Comparison of ENCODE assay signal across 8 cellular contexts in the genomic region with DNA sequence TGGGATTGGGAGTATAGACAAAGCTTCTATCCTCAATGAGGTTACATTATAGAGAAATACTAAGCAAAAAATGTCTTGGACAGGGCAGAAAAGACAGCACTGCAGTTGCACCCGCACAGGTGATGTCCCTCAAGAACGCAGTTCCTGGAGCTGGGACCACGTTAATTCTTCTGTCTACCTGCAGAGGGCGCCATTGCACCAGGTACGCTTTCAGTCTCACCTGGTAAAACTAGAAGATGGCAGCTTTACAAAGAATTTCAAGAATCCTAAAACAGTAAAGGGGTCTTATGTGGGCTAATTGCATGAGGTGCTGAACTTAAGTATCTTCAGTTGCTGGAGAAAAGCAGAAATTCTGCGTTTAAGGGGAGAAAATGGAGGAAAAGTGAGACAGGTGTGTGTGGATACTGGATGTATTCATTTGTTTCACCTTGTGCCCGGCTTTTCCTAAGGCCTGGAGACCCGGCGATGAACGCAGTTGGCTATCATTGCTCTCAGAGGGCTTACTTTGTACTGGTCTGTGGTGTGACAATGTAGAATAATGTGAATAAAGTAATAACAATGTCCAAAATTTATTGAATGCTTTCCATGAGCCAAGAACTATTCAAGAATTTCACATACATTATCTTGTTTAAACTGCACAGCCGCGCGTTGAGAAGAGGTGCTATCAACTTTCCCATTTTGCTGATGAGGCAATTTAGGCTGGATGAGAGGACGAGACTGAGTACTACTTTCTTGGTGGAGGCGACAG.
DNase-seq lines count a peak whose midpoint lies in the region; ATAC-seq and TF ChIP-seq lines count a peak whose summit lies in the region.

No MANE protein-coding gene starts in this region.

- peak overlapping the region in 2 of 3 experiments; percentile 6 to 67; a peak in 2 of 7 replicates for H3K27ac Mint-ChIP-seq in H9

- TF ChIP-seq CTCF in cardiac muscle cell (IDR thresholded peaks at IDR 0.05; ENCODE audit: low read depth, low read length) (peak; percentile 11), left ventricle myocardium inferior (IDR thresholded peaks at IDR 0.05; ENCODE audit: borderline replicate concordance) (no peak), H9 (conservative IDR thresholded peaks at IDR 0.05) (peak; percentile 99), adrenal gland (IDR thresholded peaks at IDR 0.05) (peak; percentile 55 to 68 (median 60)), lung (IDR thresholded peaks at IDR 0.05; ENCODE audit: control extremely low read depth, extremely low read depth) (peak; percentile 21)

- H3K4me3 Mint-ChIP-seq in H9: no peak overlapping the region

- peak; percentile 41 for ATAC-seq in lung (ENCODE audit: insufficient read depth, low FRiP score)
- ATAC-seq in HG03442 (IDR thresholded peaks at IDR 0.05; ENCODE audit: unreplicated experiment): no peak
- ATAC-seq in HG02763 (IDR thresholded peaks at IDR 0.05; ENCODE audit: unreplicated experiment): no peak

- H3K36me3 Mint-ChIP-seq in H9 (ENCODE audit: insufficient read depth in 1 of 3, low read depth in 3 of 3): peaks cover 0 to 3% (median 0%) of the 10 kb centered on the region in 3 experiments; a peak in 1 of 7 replicates

- H3K27me3 ChIP-seq in cardiac muscle cell (no peaks in the 10 kb centered on the region), left ventricle myocardium inferior (ENCODE audit: low read depth) (no peaks in the 10 kb centered on the region), H9 (ENCODE audit: insufficient read depth, low read length) (no peaks in the 10 kb centered on the region), adrenal gland (no peaks in the 10 kb centered on the region), lung (ENCODE audit: control insufficient read depth, insufficient read depth) (no peaks in the 10 kb centered on the region)

- no peak overlapping the region for H4K91ac ChIP-seq in H9 (ENCODE audit: insufficient read length, low read depth, low read length)

- H3K14ac ChIP-seq in H9 (ENCODE audit: insufficient read depth, low read length): no peak overlapping the region

- no peak for TF ChIP-seq POLR2A in adrenal gland (IDR thresholded peaks at IDR 0.05)

- H3K79me2 ChIP-seq in H9 (ENCODE audit: insufficient read depth, low read length): no peaks in the 10 kb centered on the region

- H3K79me1 ChIP-seq in H9 (ENCODE audit: insufficient read depth, low read depth, low read length, poor library complexity, severe bottlenecking): no peaks in the 10 kb centered on the region

- no peak overlapping the region for H2BK5ac ChIP-seq in H9 (ENCODE audit: insufficient read length, low read length)

- H3T11ph ChIP-seq in H9 (ENCODE audit: low read length): no peak overlapping the region

- H3K23me2 ChIP-seq in H9 (ENCODE audit: insufficient read length, low read depth, low read length, poor library complexity, severe bottlenecking): no peaks in the 10 kb centered on the region

- no peak overlapping the region for H2BK120ac ChIP-seq in H9 (ENCODE audit: low read depth, low read length, poor library complexity, severe bottlenecking)

- H3K9me3 ChIP-seq in cardiac muscle cell (ENCODE audit: low read depth) (no peaks in the 10 kb centered on the region), left ventricle myocardium inferior (replicated peaks) (peaks cover 24% of the 10 kb centered on the region), H9 (ENCODE audit: control insufficient read depth, low read depth, low read length) (no peaks in the 10 kb centered on the region), adrenal gland (replicated peaks in 1 of 3) (no peaks in the 10 kb centered on the region), lung (ENCODE audit: control insufficient read depth in 2 of 2, insufficient read depth in 1 of 2, low read length in 1 of 2) (peaks cover 0 to 5% of the 10 kb centered on the region in 2 donors)

- no peak overlapping the region for H3K23ac ChIP-seq in H9 (ENCODE audit: insufficient read length, low read depth, low read length)

- no peak overlapping the region for H3K9ac ChIP-seq in H9 (ENCODE audit: extremely low read depth, insufficient read length, low read length)

- H2BK15ac ChIP-seq in H9 (ENCODE audit: low read depth, low read length): no peak overlapping the region

- H4K5ac ChIP-seq in H9 (ENCODE audit: insufficient read length, low read depth, low read length): no peak overlapping the region

- H3K4me1 Mint-ChIP-seq in H9: peaks cover 6 to 7% of the 10 kb centered on the region in 2 experiments

- no peak overlapping the region for H2AK5ac ChIP-seq in H9 (ENCODE audit: insufficient read length, low read length)

- no peaks in the 10 kb centered on the region; a peak in 1 of 5 replicates for H3K9me3 Mint-ChIP-seq in H9

- H3K4me2 ChIP-seq in H9 (ENCODE audit: insufficient read depth, insufficient read length, low read length): no peak overlapping the region

- no peaks in the 10 kb centered on the region for H3K4me1 ChIP-seq in cardiac muscle cell (ENCODE audit: low read depth)
- no peaks in the 10 kb centered on the region for H3K4me1 ChIP-seq in left ventricle myocardium inferior
- H3K4me1 ChIP-seq in H9 (ENCODE audit: insufficient read depth, low read length): no peaks in the 10 kb centered on the region
- no peaks in the 10 kb centered on the region for H3K4me1 ChIP-seq in adrenal gland (replicated peaks in 1 of 2)
- H3K4me1 ChIP-seq in lung (ENCODE audit: control insufficient read depth in 2 of 2, insufficient read depth in 2 of 2, low read length in 2 of 2): no peaks in the 10 kb centered on the region

- H3K18ac ChIP-seq in H9 (ENCODE audit: insufficient read length, low read depth, low read length): no peak overlapping the region

- H4K8ac ChIP-seq in H9 (replicated peaks; ENCODE audit: insufficient read length, low read depth, low read length): no peak overlapping the region

- no peaks in the 10 kb centered on the region for H4K20me1 ChIP-seq in H9 (ENCODE audit: control insufficient read depth, insufficient read depth, insufficient read length)

- H3K4me3 ChIP-seq in cardiac muscle cell (no peak overlapping the region), left ventricle myocardium inferior (no peak overlapping the region), adrenal gland (no peak overlapping the region), lung (no peak overlapping the region)

- DNase-seq in cardiac muscle cell (ENCODE audit: low read depth in 1 of 2, low spot score in 1 of 2) (peak in 1 of 2 donors; percentile 55), left ventricle myocardium inferior (no peak), H9 (peak; percentile 82), NCI-H1694 treated with DMSO at 0.1 percent for 48 hours (lab: John Stamatoyannopoulos, UW) (peak; percentile 52), adrenal gland (peak; percentile 14 to 58 (median 27)), lung (ENCODE audit: low spot score) (peak; percentile 35)

- H2BK20ac ChIP-seq in H9 (ENCODE audit: low read depth, low read length, poor library complexity, severe bottlenecking): no peak overlapping the region

- H3K56ac ChIP-seq in H9 (ENCODE audit: insufficient read length, low read depth, low read length): no peak overlapping the region

- no peaks in the 10 kb centered on the region for H3K27me3 Mint-ChIP-seq in H9 (ENCODE audit: low read depth)

- intact Hi-C loops in left ventricle myocardium inferior (cut with micrococcal nuclease): no loop called here
- intact Hi-C loops in adrenal gland (cut with DNase I): no loop called here

- no peak overlapping the region for H2AFZ ChIP-seq in H9 (ENCODE audit: low read length)

- no CpG with 5 or more reads among the region's 15 CpGs for WGBS in H9 (ENCODE audit: extremely low coverage, insufficient read length, low lambda C conversion rate)
- WGBS in adrenal gland, 4 donors: 56 to 58% (median 57%) methylated on average over 15 of the region's 15 CpGs
- WGBS in lung, 2 donors: 57% methylated on average over 15 of the region's 15 CpGs

- H3K4ac ChIP-seq in H9 (ENCODE audit: low read depth, low read length): no peak overlapping the region

- H2BK12ac ChIP-seq in H9 (ENCODE audit: insufficient read length, low read depth, low read length): no peak overlapping the region

- H3K27ac ChIP-seq in cardiac muscle cell (no peak overlapping the region), left ventricle myocardium inferior (replicated peaks) (no peak overlapping the region), H9 (ENCODE audit: insufficient read length, low read depth, low read length) (no peak overlapping the region), adrenal gland (no peak overlapping the region), lung (ENCODE audit: low read depth in 1 of 2, low read length in 1 of 2) (no peak overlapping the region)

- H3K36me3 ChIP-seq in cardiac muscle cell (no peaks in the 10 kb centered on the region), left ventricle myocardium inferior (no peaks in the 10 kb centered on the region), adrenal gland (replicated peaks in 1 of 2) (no peaks in the 10 kb centered on the region), lung (ENCODE audit: control insufficient read depth in 2 of 2, insufficient read depth in 2 of 2, low read length in 2 of 2) (no peaks in the 10 kb centered on the region)
